Comparison of ENCODE assay signal across 9 cellular contexts in the genomic region with DNA sequence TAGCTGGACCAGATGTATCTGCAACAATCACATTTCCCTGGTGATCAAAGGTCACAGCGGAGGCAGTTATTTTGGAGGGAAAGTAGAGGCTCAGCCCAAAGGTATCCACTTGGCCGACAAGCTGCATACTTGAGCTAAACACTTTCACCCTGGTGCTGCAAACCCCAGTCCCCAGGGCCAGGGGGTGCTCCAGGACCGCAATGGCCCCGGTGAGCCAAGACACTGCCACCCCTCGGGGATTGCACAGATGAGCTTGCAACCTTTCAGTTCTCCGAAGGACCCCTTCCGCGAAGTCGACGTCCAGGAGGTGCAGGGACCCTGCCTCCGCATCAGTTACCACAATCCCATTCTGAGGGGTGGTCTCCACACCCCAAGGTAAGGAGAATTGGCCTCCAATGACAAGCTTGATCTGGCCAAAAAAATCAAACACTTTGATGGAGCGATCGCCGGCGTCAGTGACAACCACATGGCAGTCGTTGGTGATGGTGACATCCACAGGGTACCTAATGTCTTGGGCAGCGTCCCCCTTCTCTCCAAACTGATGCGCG. TPM values are rescaled to one million over a fixed set of nuclear protein-coding genes. Genes with fewer than 3 reads are reported as not detected.
A peak's percentile ranks its signal among the peaks of the same experiment; 100 is the strongest.
DNase-seq lines count a peak whose midpoint lies in the region; ATAC-seq and TF ChIP-seq lines count a peak whose summit lies in the region.
"Had no signal": no experiment of that assay in that cellular context is flagged by ENCODE, and none has a peak within 500 bp of the region (broad histone marks: within the 10 kb centered on the region; RNA-seq: fewer than 3 reads in every experiment).

No MANE protein-coding gene starts in this region.

- H3K4me1 ChIP-seq in spleen = peaks cover 0 to 14% (median 9%) of the 10 kb centered on the region in 6 donors

- H3K4me3 ChIP-seq in fibroblast of the aortic adventitia (ENCODE audit: low read depth, low read length) (peak overlapping the region; percentile 74), spleen (peak overlapping the region in 5 of 8 donors; percentile 51 to 77 (median 53))

- H3K9me3 ChIP-seq in spleen = peaks cover 0 to 13% (median 0%) of the 10 kb centered on the region in 8 donors

- intact Hi-C loops in spleen (cut with DNase I; ENCODE audit: low total_unique reads) = no loop called here

- DNase-seq in activated CD4-positive, alpha-beta T cell treated with anti-CD3 and anti-CD28 coated beads for 48 hours = peak; percentile 7
- DNase-seq in activated CD4-positive, alpha-beta T cell treated with anti-CD3 and anti-CD28 coated beads, Interleukin-2, amount 50 U/mL, for 48 hours = no peak
- DNase-seq in OCI-M2 (lab: John Stamatoyannopoulos, UW; ENCODE audit: unreplicated experiment) (peak; percentile 18), fibroblast of the aortic adventitia (ENCODE audit: low read depth) (no peak), spleen (no peak), NCI-H2107 (lab: John Stamatoyannopoulos, UW) (no peak), HT-29 (ENCODE audit: low spot score) (no peak)
- DNase-seq: activated CD4-positive, CD25-positive, alpha-beta regulatory T cell treated with anti-CD3 and anti-CD28 coated beads, Interleukin-2, amount 50 U/mL, for 72 hours had no signal

- TF ChIP-seq CTCF in fibroblast of the aortic adventitia (IDR thresholded peaks at IDR 0.05; ENCODE audit: insufficient read depth, low read length) = no peak
- no peak for TF ChIP-seq CTCF in spleen (IDR thresholded peaks at IDR 0.05 in 8 of 11, conservative IDR thresholded peaks at IDR 0.05 in 3 of 11)

- no peak for ATAC-seq in GM21447 (IDR thresholded peaks at IDR 0.05; ENCODE audit: unreplicated experiment)

- no peaks in the 10 kb centered on the region for H3K27me3 ChIP-seq in spleen (replicated peaks in 1 of 7)

- 72 to 87% (median 80%) methylated on average over 19 of the region's 19 CpGs for WGBS in spleen, 5 donors

- TF ChIP-seq POLR2A in spleen (IDR thresholded peaks at IDR 0.05) = no peak

- no peak overlapping the region for H3K27ac ChIP-seq in spleen

- no peaks in the 10 kb centered on the region for H3K36me3 ChIP-seq in spleen

RNA-seq across cellular contexts. Expression of gene NHLRC1, which starts 0.8 kb away (rescaled TPM):
- 2.1 and 3.0 TPM in 2 replicates for total RNA-seq in fibroblast of the aortic adventitia (ENCODE audit: low replicate concordance)
- 1 to 10 TPM in 5 of 7 donors, under 1 TPM in 2; 0.79 to 3.4 (median 1.1) TPM for total RNA-seq in spleen
- 1 to 10 TPM; 1.4 to 2.4 (median 1.5) TPM for polyA plus RNA-seq in spleen
- 1.6 and 4.0 TPM in 2 replicates for total RNA-seq in HT-29 (2014; rRNA removed; shearing (Covaris generic))

RNA-seq across cellular contexts. Expression of gene TPMT, which starts 33.2 kb away (rescaled TPM):
- total RNA-seq in fibroblast of the aortic adventitia (ENCODE audit: low replicate concordance) (5.2 and 22.4 TPM in 2 replicates), spleen (10 to 100 TPM in 6 of 7 donors, 1 to 10 TPM in 1; 7.4 to 16.8 (median 11.4) TPM)
- 10 to 100 TPM in 2 of 3 donors, 1 to 10 TPM in 1; 9.5 to 12.9 (median 10.5) TPM for polyA plus RNA-seq in spleen
- 7.1 and 7.4 TPM in 2 replicates for total RNA-seq in HT-29 (2014; rRNA removed; shearing (Covaris generic))

RNA-seq across cellular contexts. Expression of gene KDM1B, which starts 33.6 kb away (rescaled TPM):
- 8.8 and 25.4 TPM in 2 replicates for total RNA-seq in fibroblast of the aortic adventitia (ENCODE audit: low replicate concordance)
- 10 to 100 TPM; 18.6 to 27.0 (median 21.8) TPM for total RNA-seq in spleen
- polyA plus RNA-seq in spleen = 1 to 10 TPM; 3.6 to 6.8 (median 3.9) TPM
- total RNA-seq in HT-29 (2014; rRNA removed; shearing (Covaris generic)) = 12.0 and 19.7 TPM in 2 replicates

Comparison
In these comparisons a context has a peak if more than half of its experiments do, and no peak if none do; other contexts are left out.
1. DNase-seq: peak in activated CD4-positive, alpha-beta T cell treated with anti-CD3 and anti-CD28 coated beads for 48 hours (single experiment) and OCI-M2 (single experiment); none in activated CD4-positive, alpha-beta T cell treated with anti-CD3 and anti-CD28 coated beads, Interleukin-2, amount 50 U/mL, for 48 hours (0 of 2), fibroblast of the aortic adventitia (single experiment), spleen (single experiment), NCI-H2107 (single experiment) and HT-29 (single experiment).